Comparison of ENCODE assay signal across 10 cellular contexts in genomic region chr14:24273422-24273998, GRCh38. TPM values are rescaled to one million over a fixed set of nuclear protein-coding genes. Genes with fewer than 3 reads are reported as not detected.
DNase-seq lines count a peak whose midpoint lies in the region; ATAC-seq and TF ChIP-seq lines count a peak whose summit lies in the region.
"Had no signal": no experiment of that assay in that cellular context is flagged by ENCODE, and none has a peak within 500 bp of the region (broad histone marks: within the 10 kb centered on the region; RNA-seq: fewer than 3 reads in every experiment).

No MANE protein-coding gene starts in this region.

- H3K36me3 ChIP-seq in KMS-11 (ENCODE audit: insufficient read depth), result no peaks in the 10 kb centered on the region
- peaks cover 0 to 14% (median 0%) of the 10 kb centered on the region in 3 experiments for H3K36me3 ChIP-seq in naive thymus-derived CD4-positive, alpha-beta T cell (ENCODE audit: control insufficient read depth in 2 of 3, insufficient read depth in 3 of 3, low read length in 3 of 3)
- peaks cover 0 to 16% (median 6%) of the 10 kb centered on the region in 3 donors for H3K36me3 ChIP-seq in tibial artery
- no peaks in the 10 kb centered on the region for H3K36me3 ChIP-seq in prostate gland

- DNase-seq in D341Med (ENCODE audit: low spot score), result peak; percentile 57
- peak; percentile 8 for DNase-seq in amniotic epithelial cell (ENCODE audit: low read depth)
- DNase-seq in naive thymus-derived CD4-positive, alpha-beta T cell, result no peak
- DNase-seq in tibial artery, result no peak
- DNase-seq in NCI-H2107 (lab: John Stamatoyannopoulos, UW), result no peak
- no peak for DNase-seq in prostate gland (ENCODE audit: low spot score)
- DNase-seq: NCI-H2081 treated with DMSO at 0.1 percent for 48 hours, occipital lobe had no signal

- no peaks in the 10 kb centered on the region for H3K9me3 ChIP-seq in naive thymus-derived CD4-positive, alpha-beta T cell (ENCODE audit: control insufficient read depth in 2 of 3, low read length in 3 of 3)
- H3K9me3 ChIP-seq in tibial artery (no peaks in the 10 kb centered on the region), prostate gland (no peaks in the 10 kb centered on the region)

- intact Hi-C loops in naive thymus-derived CD4-positive, alpha-beta T cell (cut with micrococcal nuclease), result loop anchor here (5.0 kb wide), 2 partner anchors 39 to 706 kb away; partner anchors contain the start of genes AP1G2 (in 1 of the 2), LTB4R (in 1 of the 2) and LTB4R2 (in 1 of the 2)
- intact Hi-C loops in tibial artery (cut with DNase I; ENCODE audit: low total_unique reads), result no loop called here
- intact Hi-C loops in prostate gland (cut with DNase I), result no loop called here

- H3K4me1 Mint-ChIP-seq in naive thymus-derived CD4-positive, alpha-beta T cell, result peaks cover 39 to 59% (median 50%) of the 10 kb centered on the region in 7 donors

- H3K36me3 Mint-ChIP-seq in naive thymus-derived CD4-positive, alpha-beta T cell, result peaks cover 0 to 9% (median 0%) of the 10 kb centered on the region in 5 donors

- H3K4me3 Mint-ChIP-seq in naive thymus-derived CD4-positive, alpha-beta T cell, result peak overlapping the region in 7 of 10 donors; percentile 24 to 84 (median 36)

- CTCF ChIA-PET in naive thymus-derived CD4-positive, alpha-beta T cell (lab: Charles Lee), result interaction anchor here (0.7 to 1.4 kb wide), 5 partner anchors 21 to 209 kb away, joined by 3 to 4 read pairs (median 4); partner anchors contain the start of genes CIDEB and IRF9

- H2AFZ ChIP-seq in KMS-11 (ENCODE audit: low read depth), result no peak overlapping the region; the same call in 1 of the 2 replicates

- no peak overlapping the region for H3K9ac ChIP-seq in KMS-11

- H4K20me1 ChIP-seq in KMS-11 (ENCODE audit: insufficient read depth), result no peaks in the 10 kb centered on the region

- 91% methylated on average over 3 of the region's 3 CpGs for WGBS in prostate gland

- no peaks in the 10 kb centered on the region for H3K79me2 ChIP-seq in KMS-11 (ENCODE audit: insufficient read depth, low read depth)

- POLR2A ChIA-PET in naive thymus-derived CD4-positive, alpha-beta T cell (lab: Charles Lee), result interaction anchor here (0.7 to 1.2 kb wide), 10 partner anchors 27 to 159 kb away, joined by 3 to 5 read pairs (median 4); partner anchors contain the start of genes DCAF11, GMPR2, KHNYN and LTB4R

- no peaks in the 10 kb centered on the region for H3K27me3 ChIP-seq in KMS-11 (ENCODE audit: insufficient read depth, low read depth)
- no peaks in the 10 kb centered on the region for H3K27me3 ChIP-seq in naive thymus-derived CD4-positive, alpha-beta T cell (ENCODE audit: control insufficient read depth in 2 of 2, insufficient read depth in 2 of 2, low read length in 2 of 2)
- no peaks in the 10 kb centered on the region for H3K27me3 ChIP-seq in tibial artery
- H3K27me3 ChIP-seq in prostate gland (replicated peaks; ENCODE audit: insufficient read depth), result no peaks in the 10 kb centered on the region

- TF ChIP-seq POLR2A in prostate gland (IDR thresholded peaks at IDR 0.05), result no peak

- peak; percentile 23; the same call in 1 of the 2 replicates for TF ChIP-seq CTCF in KMS-11 (conservative IDR thresholded peaks at IDR 0.05; ENCODE audit: low read depth, low read length)
- no peak for TF ChIP-seq CTCF in tibial artery (IDR thresholded peaks at IDR 0.05)
- no peak for TF ChIP-seq CTCF in prostate gland (IDR thresholded peaks at IDR 0.05)

- H3K4me3 ChIP-seq in KMS-11 (IDR thresholded peaks at IDR 0.05; ENCODE audit: insufficient read depth, low read depth, low read length) (no peak overlapping the region), tibial artery (no peak overlapping the region), prostate gland (no peak overlapping the region)
- no peak overlapping the region for H3K4me3 ChIP-seq in naive thymus-derived CD4-positive, alpha-beta T cell (ENCODE audit: low read length)

- no peak for ATAC-seq in naive thymus-derived CD4-positive, alpha-beta T cell
- no peak for ATAC-seq in HG03378 (IDR thresholded peaks at IDR 0.05; ENCODE audit: unreplicated experiment)

- peaks cover 0 to under 1% (median 0%) of the 10 kb centered on the region in 11 donors for H3K9me3 Mint-ChIP-seq in naive thymus-derived CD4-positive, alpha-beta T cell

- H3K4me1 ChIP-seq in KMS-11 (ENCODE audit: low read depth, poor library complexity, severe bottlenecking) (peaks cover 24% of the 10 kb centered on the region), tibial artery (peaks cover 0 to 12% (median 8%) of the 10 kb centered on the region in 4 donors), prostate gland (replicated peaks) (no peaks in the 10 kb centered on the region)
- H3K4me1 ChIP-seq in naive thymus-derived CD4-positive, alpha-beta T cell (ENCODE audit: control insufficient read depth in 2 of 2, insufficient read depth in 2 of 2, low read length in 2 of 2), result peaks cover 17 to 23% of the 10 kb centered on the region in 2 donors

- H3K4me2 ChIP-seq in KMS-11, result peak overlapping the region; percentile 27; the same call in 1 of the 2 replicates

- peak overlapping the region; percentile 38; the same call in 1 of the 2 replicates for H3K27ac ChIP-seq in KMS-11
- H3K27ac ChIP-seq in naive thymus-derived CD4-positive, alpha-beta T cell (ENCODE audit: low read depth, low read length), result peak overlapping the region; percentile 98
- no peak overlapping the region for H3K27ac ChIP-seq in tibial artery
- no peak overlapping the region for H3K27ac ChIP-seq in prostate gland

- H3K27me3 Mint-ChIP-seq in naive thymus-derived CD4-positive, alpha-beta T cell, result no peaks in the 10 kb centered on the region

- peak overlapping the region; percentile 75 to 100 (median 97) for H3K27ac Mint-ChIP-seq in naive thymus-derived CD4-positive, alpha-beta T cell

RNA-seq across cellular contexts. Expression of gene RABGGTA, which starts 2.1 kb away (rescaled TPM):
- 10 to 100 TPM; 49.7 to 76.5 (median 55.5) TPM for total RNA-seq in naive thymus-derived CD4-positive, alpha-beta T cell
- 10 to 100 TPM; 17.9 to 36.3 TPM for polyA plus RNA-seq in naive thymus-derived CD4-positive, alpha-beta T cell
- total RNA-seq in prostate gland, result 10 to 100 TPM; 45.5 to 63.5 TPM

RNA-seq across cellular contexts. Expression of gene TGM1, which starts 10.5 kb away (rescaled TPM):
- total RNA-seq in naive thymus-derived CD4-positive, alpha-beta T cell, result 10 to 100 TPM in 1 of 5 experiments, 1 to 10 TPM in 4; 4.8 to 12.9 (median 7.1) TPM
- polyA plus RNA-seq in naive thymus-derived CD4-positive, alpha-beta T cell, result not detected
- 10 to 100 TPM in 1 of 2 donors, 1 to 10 TPM in 1; 6.6 to 11.4 TPM for total RNA-seq in prostate gland

RNA-seq across cellular contexts. Expression of gene DHRS1, which starts 26.1 kb away (rescaled TPM):
- total RNA-seq in naive thymus-derived CD4-positive, alpha-beta T cell, result 10 to 100 TPM; 25.2 to 37.0 (median 33.3) TPM
- polyA plus RNA-seq in naive thymus-derived CD4-positive, alpha-beta T cell, result 10 to 100 TPM; 21.3 to 38.4 TPM
- total RNA-seq in prostate gland, result 10 to 100 TPM; 16.9 to 74.0 TPM

RNA-seq across cellular contexts. Expression of gene NOP9, which starts 26.1 kb away (rescaled TPM):
- 10 to 100 TPM; 22.7 to 39.5 (median 29.8) TPM for total RNA-seq in naive thymus-derived CD4-positive, alpha-beta T cell
- 1 to 10 TPM; 1.7 to 1.8 TPM for polyA plus RNA-seq in naive thymus-derived CD4-positive, alpha-beta T cell
- 10 to 100 TPM; 21.2 to 22.9 TPM for total RNA-seq in prostate gland

RNA-seq across cellular contexts. Expression of gene TINF2, which starts 31.1 kb away (rescaled TPM):
- 100 to 1,000 TPM; 133 to 150 (median 139) TPM for total RNA-seq in naive thymus-derived CD4-positive, alpha-beta T cell
- 100 to 1,000 TPM; 143 to 186 TPM for polyA plus RNA-seq in naive thymus-derived CD4-positive, alpha-beta T cell
- 10 to 100 TPM; 65.5 to 66.8 TPM for total RNA-seq in prostate gland

Comparison
In these comparisons a context has a peak if more than half of its experiments do, and no peak if none do; other contexts are left out.
1. DNase-seq: peak in D341Med (single experiment) and amniotic epithelial cell (single experiment); none in naive thymus-derived CD4-positive, alpha-beta T cell (0 of 9), tibial artery (0 of 2), NCI-H2107 (single experiment) and prostate gland (single experiment).
2. H3K27ac ChIP-seq: peak in KMS-11 (single experiment) and naive thymus-derived CD4-positive, alpha-beta T cell (single experiment); none in tibial artery (0 of 2) and prostate gland (0 of 2).
3. intact Hi-C loops: an anchor here in naive thymus-derived CD4-positive, alpha-beta T cell (5.0 kb wide); none called in tibial artery and prostate gland.